ENCODE assay signal across 1 cellular context in the genomic region with DNA sequence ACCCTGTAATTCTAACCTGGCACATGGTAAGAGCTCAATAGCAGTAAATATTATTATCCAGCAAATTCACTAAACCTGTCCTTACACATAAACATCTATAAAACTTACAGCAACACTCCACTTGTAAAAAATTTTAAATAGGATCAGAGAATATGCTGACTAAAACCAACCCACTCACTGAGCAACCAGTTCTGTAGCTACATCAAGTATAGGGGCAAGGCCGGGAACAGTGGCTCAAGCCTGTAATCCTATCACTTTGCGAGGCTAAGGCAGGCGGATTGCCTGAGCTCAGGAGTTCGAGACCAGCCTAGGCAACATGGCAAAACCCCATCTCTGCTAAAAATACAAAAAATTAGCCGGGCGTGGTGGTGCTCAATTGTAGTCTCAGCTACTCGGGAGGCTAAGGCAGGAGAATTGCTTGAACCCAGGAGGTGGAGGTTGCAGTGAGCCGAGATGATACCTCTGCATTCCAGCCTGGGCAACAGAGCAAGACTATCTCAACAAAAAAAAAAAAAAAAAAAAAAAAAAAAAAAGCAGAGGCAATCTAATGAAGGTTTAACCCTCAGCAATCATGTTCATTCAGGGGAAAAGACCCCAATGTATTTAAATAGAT.
TF ChIP-seq lines count a peak whose summit lies in the region.

No MANE protein-coding gene starts in this region.

TF ChIP-seq in GM12878, 131 proteins besides CTCF, POLR2A, EP300 and RAD21:
- TF ChIP-seq, protein P1, sequence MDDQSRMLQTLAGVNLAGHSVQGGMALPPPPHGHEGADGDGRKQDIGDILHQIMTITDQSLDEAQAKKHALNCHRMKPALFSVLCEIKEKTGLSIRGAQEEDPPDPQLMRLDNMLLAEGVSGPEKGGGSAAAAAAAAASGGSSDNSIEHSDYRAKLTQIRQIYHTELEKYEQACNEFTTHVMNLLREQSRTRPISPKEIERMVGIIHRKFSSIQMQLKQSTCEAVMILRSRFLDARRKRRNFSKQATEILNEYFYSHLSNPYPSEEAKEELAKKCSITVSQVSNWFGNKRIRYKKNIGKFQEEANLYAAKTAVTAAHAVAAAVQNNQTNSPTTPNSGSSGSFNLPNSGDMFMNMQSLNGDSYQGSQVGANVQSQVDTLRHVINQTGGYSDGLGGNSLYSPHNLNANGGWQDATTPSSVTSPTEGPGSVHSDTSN (IDR thresholded peaks at IDR 0.05; ENCODE audit: insufficient replicate concordance, low read depth, low read length) = no peak
- TF ChIP-seq JUNB (IDR thresholded peaks at IDR 0.05) = no peak
- no peak for TF ChIP-seq TARDBP (IDR thresholded peaks at IDR 0.05; ENCODE audit: borderline replicate concordance)
